ENCODE assay signal across 1 cellular context in the genomic region with DNA sequence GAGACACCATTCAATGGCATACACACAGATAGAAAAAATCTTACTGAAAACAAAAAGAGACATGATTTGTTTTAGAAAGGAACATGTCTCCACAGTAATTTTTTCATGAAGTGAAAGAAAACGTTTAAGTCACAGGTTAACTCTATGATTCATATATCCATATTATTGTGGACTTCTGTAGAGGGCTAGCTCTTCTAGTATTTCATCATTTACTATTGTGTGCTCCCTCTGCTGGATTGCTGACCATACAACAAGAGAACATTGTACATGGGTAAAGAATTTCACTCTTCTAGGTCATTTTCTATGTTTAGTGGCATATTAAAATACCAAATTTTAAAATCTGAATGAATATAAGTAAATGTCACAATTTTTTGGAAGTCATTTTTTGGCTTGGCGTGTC.
TF ChIP-seq lines count a peak whose summit lies in the region.

No MANE protein-coding gene starts in this region.

TF ChIP-seq in GM12878, 131 proteins besides CTCF, POLR2A, EP300 and RAD21 (continued from another document):
- TF ChIP-seq, protein P1, sequence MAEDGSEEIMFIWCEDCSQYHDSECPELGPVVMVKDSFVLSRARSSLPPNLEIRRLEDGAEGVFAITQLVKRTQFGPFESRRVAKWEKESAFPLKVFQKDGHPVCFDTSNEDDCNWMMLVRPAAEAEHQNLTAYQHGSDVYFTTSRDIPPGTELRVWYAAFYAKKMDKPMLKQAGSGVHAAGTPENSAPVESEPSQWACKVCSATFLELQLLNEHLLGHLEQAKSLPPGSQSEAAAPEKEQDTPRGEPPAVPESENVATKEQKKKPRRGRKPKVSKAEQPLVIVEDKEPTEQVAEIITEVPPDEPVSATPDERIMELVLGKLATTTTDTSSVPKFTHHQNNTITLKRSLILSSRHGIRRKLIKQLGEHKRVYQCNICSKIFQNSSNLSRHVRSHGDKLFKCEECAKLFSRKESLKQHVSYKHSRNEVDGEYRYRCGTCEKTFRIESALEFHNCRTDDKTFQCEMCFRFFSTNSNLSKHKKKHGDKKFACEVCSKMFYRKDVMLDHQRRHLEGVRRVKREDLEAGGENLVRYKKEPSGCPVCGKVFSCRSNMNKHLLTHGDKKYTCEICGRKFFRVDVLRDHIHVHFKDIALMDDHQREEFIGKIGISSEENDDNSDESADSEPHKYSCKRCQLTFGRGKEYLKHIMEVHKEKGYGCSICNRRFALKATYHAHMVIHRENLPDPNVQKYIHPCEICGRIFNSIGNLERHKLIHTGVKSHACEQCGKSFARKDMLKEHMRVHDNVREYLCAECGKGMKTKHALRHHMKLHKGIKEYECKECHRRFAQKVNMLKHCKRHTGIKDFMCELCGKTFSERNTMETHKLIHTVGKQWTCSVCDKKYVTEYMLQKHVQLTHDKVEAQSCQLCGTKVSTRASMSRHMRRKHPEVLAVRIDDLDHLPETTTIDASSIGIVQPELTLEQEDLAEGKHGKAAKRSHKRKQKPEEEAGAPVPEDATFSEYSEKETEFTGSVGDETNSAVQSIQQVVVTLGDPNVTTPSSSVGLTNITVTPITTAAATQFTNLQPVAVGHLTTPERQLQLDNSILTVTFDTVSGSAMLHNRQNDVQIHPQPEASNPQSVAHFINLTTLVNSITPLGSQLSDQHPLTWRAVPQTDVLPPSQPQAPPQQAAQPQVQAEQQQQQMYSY (CRISPR knock-in tag; IDR thresholded peaks at IDR 0.05): no peak
- TF ChIP-seq BHLHE40 (IDR thresholded peaks at IDR 0.05; ENCODE audit: borderline replicate concordance in 1 of 2, low read depth in 2 of 2, low read length in 1 of 2): no peak
- no peak for TF ChIP-seq ZBTB40 (IDR thresholded peaks at IDR 0.05; ENCODE audit: borderline replicate concordance)
- TF ChIP-seq MLLT1 (IDR thresholded peaks at IDR 0.05): no peak
- no peak for TF ChIP-seq SMC3 (IDR thresholded peaks at IDR 0.05; ENCODE audit: borderline replicate concordance, low read length)
- no peak for TF ChIP-seq ZNF24 (IDR thresholded peaks at IDR 0.05)
- no peak for TF ChIP-seq SMAD5 (IDR thresholded peaks at IDR 0.05; ENCODE audit: low read depth)
- TF ChIP-seq, protein P2, sequence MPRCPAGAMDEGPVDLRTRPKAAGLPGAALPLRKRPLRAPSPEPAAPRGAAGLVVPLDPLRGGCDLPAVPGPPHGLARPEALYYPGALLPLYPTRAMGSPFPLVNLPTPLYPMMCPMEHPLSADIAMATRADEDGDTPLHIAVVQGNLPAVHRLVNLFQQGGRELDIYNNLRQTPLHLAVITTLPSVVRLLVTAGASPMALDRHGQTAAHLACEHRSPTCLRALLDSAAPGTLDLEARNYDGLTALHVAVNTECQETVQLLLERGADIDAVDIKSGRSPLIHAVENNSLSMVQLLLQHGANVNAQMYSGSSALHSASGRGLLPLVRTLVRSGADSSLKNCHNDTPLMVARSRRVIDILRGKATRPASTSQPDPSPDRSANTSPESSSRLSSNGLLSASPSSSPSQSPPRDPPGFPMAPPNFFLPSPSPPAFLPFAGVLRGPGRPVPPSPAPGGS (IDR thresholded peaks at IDR 0.05; ENCODE audit: borderline replicate concordance, insufficient read depth, low read depth, low read length, poor library complexity, severe bottlenecking): no peak
- TF ChIP-seq EGR1 (IDR thresholded peaks at IDR 0.05; ENCODE audit: borderline replicate concordance in 1 of 2, low read depth in 2 of 2, low read length in 2 of 2): no peak
TF ChIP-seq in GM12878: peak in this region for 0.
